In the genomic region with DNA sequence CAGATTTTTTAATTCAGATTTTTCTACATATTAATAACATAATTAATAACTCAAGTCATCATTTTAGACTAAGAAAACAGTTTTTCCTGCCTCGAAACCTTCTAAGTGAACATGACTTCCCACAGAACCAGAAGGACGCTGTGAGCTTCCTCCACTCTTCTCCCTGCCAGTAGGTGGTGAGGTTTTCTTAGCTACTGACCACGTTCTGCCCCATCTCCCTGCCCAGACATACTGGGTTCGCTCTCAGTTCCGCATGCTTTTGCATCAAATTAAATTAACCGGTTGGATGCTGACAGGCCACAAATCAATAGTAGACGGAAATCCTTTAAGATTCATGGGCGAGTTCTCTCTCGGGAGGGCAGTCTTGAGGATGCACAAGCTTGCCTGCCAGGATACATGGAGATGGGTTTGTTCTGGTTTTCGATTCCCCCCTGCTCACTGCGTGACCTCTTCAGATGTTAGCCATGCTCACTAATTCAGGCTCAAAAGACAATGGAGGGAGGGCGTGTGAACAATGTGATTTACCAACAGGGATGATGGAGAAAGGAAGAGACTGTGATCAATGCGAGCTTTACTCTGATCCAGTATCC, we compare ENCODE assay signal across 8 cellular contexts.
DNase-seq lines count a peak whose midpoint lies in the region; ATAC-seq and TF ChIP-seq lines count a peak whose summit lies in the region.

No MANE protein-coding gene starts in this region.

- H4K20me1 ChIP-seq in hepatocyte (ENCODE audit: insufficient read depth, poor library complexity, severe bottlenecking) = no peaks in the 10 kb centered on the region

- POLR2A ChIA-PET in RWPE1 (lab: Yijun Ruan, JAX; ENCODE audit: low non-redundant PET) = no interaction called here

- no peaks in the 10 kb centered on the region for H3K27me3 ChIP-seq in hepatocyte

- H3K4me2 ChIP-seq in hepatocyte = no peak overlapping the region

- H2AFZ ChIP-seq in hepatocyte = no peak overlapping the region

- DNase-seq in NOMO-1 (lab: John Stamatoyannopoulos, UW; ENCODE audit: unreplicated experiment in 2 of 2) (peak; percentile 33 to 67), hepatocyte (ENCODE audit: low spot score) (peak; percentile 16), NCI-H2171 (lab: John Stamatoyannopoulos, UW) (no peak), dedifferentiated amniotic fluid mesenchymal stem cell (ENCODE audit: extremely low spot score) (no peak), RKO (ENCODE audit: low spot score) (no peak), RWPE1 (ENCODE audit: low spot score) (no peak)

- H3K27ac ChIP-seq in 22Rv1 (no peak overlapping the region), hepatocyte (no peak overlapping the region), RWPE1 (no peak overlapping the region)

- no peaks in the 10 kb centered on the region for H3K79me2 ChIP-seq in hepatocyte

- no peaks in the 10 kb centered on the region for H3K9me2 ChIP-seq in hepatocyte (replicated peaks; ENCODE audit: insufficient read depth)

- H3K9me3 ChIP-seq in hepatocyte (ENCODE audit: low read depth) = no peaks in the 10 kb centered on the region

- CTCF ChIA-PET in RWPE1 (lab: Yijun Ruan, JAX) = interaction anchor here (0.8 kb wide), 1 partner anchor 14 kb away, joined by 3 read pairs; no protein-coding TSS in a partner anchor

- H3K4me3 ChIP-seq in hepatocyte = no peak overlapping the region

- peak; percentile 64 for ATAC-seq in GM18867 (IDR thresholded peaks at IDR 0.05; ENCODE audit: unreplicated experiment)

- 60% methylated on average over 13 of the region's 13 CpGs for WGBS in hepatocyte (ENCODE audit: low lambda C conversion rate, missing lambda C conversion rate)

- no peaks in the 10 kb centered on the region for H3K36me3 ChIP-seq in hepatocyte (replicated peaks; ENCODE audit: insufficient read depth, low read depth)

- no peaks in the 10 kb centered on the region for H3K4me1 ChIP-seq in hepatocyte (ENCODE audit: insufficient read depth)

- peak; percentile 19; the same call in 1 of the 2 replicates for TF ChIP-seq CTCF in 22Rv1 (IDR thresholded peaks at IDR 0.05)
- peak; percentile 34 for TF ChIP-seq CTCF in hepatocyte (IDR thresholded peaks at IDR 0.05; ENCODE audit: poor library complexity)
- no peak for TF ChIP-seq CTCF in RWPE1 (conservative IDR thresholded peaks at IDR 0.05; ENCODE audit: low read depth)

Comparison
In these comparisons a context has a peak if more than half of its experiments do, and no peak if none do; other contexts are left out.
1. DNase-seq: peak in NOMO-1 (2 of 2) and hepatocyte (single experiment); none in NCI-H2171 (single experiment), dedifferentiated amniotic fluid mesenchymal stem cell (single experiment), RKO (single experiment) and RWPE1 (single experiment).